Comparison of ENCODE assay signal across 15 cellular contexts in genomic region chr6:147974376-147974775, GRCh38.
DNase-seq lines count a peak whose midpoint lies in the region; ATAC-seq lines count a peak whose summit lies in the region.
"Had no signal": no experiment of that assay in that cellular context is flagged by ENCODE, and none has a peak within 500 bp of the region (broad histone marks: within the 10 kb centered on the region; RNA-seq: fewer than 3 reads in every experiment).

No MANE protein-coding gene starts in this region.

- intact Hi-C loops in Right ventricle myocardium inferior (cut with DNase I): no loop called here

- no peak for ATAC-seq in Right ventricle myocardium inferior
- ATAC-seq: effector memory CD8-positive, alpha-beta T cell had no signal

- DNase-seq in DMS153 (lab: John Stamatoyannopoulos, UW): peak; percentile 68
- DNase-seq in NCI-H460 (ENCODE audit: extremely low read depth, low read depth): peak; percentile 34
- peak; percentile 45 for DNase-seq in dedifferentiated amniotic fluid mesenchymal stem cell (ENCODE audit: extremely low spot score)
- DNase-seq in non-pigmented ciliary epithelial cell (ENCODE audit: low read depth): peak; percentile 63
- no peak for DNase-seq in effector CD8-positive, alpha-beta T cell (lab: John Stamatoyannopoulos, UW)
- no peak for DNase-seq in Right ventricle myocardium inferior (ENCODE audit: missing footprints)
- DNase-seq in globus pallidus (ENCODE audit: low spot score): no peak
- no peak for DNase-seq in NCI-H82 (lab: John Stamatoyannopoulos, UW)
- DNase-seq: activated B cell treated with CpG ODN at 0.5 μM for 24 hours; amniotic stem cell; CD4-positive, CD25-positive, alpha-beta regulatory T cell; effector memory CD8-positive, alpha-beta T cell; NCI-H446 treated with DMSO at 0.1 percent for 48 hours; stimulated activated CD4-positive, alpha-beta T cell treated with anti-CD3 and anti-CD28 coated beads, Interleukin-2, amount 100 ng/mL, for 48 hours; stimulated activated naive CD4-positive, alpha-beta T cell had no signal

Comparison
In these comparisons a context has a peak if more than half of its experiments do, and no peak if none do; other contexts are left out.
1. DNase-seq: peak in DMS153 (single experiment), NCI-H460 (single experiment), dedifferentiated amniotic fluid mesenchymal stem cell (single experiment) and non-pigmented ciliary epithelial cell (single experiment); none in effector CD8-positive, alpha-beta T cell (single experiment), Right ventricle myocardium inferior (single experiment), globus pallidus (single experiment) and NCI-H82 (single experiment).